Comparison of ENCODE assay signal across 21 cellular contexts in genomic region chr2:238431431-238431830, GRCh38. TPM values are rescaled to one million over a fixed set of nuclear protein-coding genes. Genes with fewer than 3 reads are reported as not detected.
A peak's percentile ranks its signal among the peaks of the same experiment; 100 is the strongest.
DNase-seq lines count a peak whose midpoint lies in the region; ATAC-seq and TF ChIP-seq lines count a peak whose summit lies in the region.
"Had no signal": no experiment of that assay in that cellular context is flagged by ENCODE, and none has a peak within 500 bp of the region (broad histone marks: within the 10 kb centered on the region; RNA-seq: fewer than 3 reads in every experiment).

No MANE protein-coding gene starts in this region.

- H3K27ac Mint-ChIP-seq in Calu3 (ENCODE audit: unreplicated experiment): peak overlapping the region; percentile 92
- H3K27ac Mint-ChIP-seq in endodermal cell: peak overlapping the region; percentile 11
- peak overlapping the region in 8 of 10 donors; percentile 20 to 89 (median 62) for H3K27ac Mint-ChIP-seq in naive thymus-derived CD8-positive, alpha-beta T cell
- no peak overlapping the region for H3K27ac Mint-ChIP-seq in chondrocyte (ENCODE audit: unreplicated experiment)
- H3K27ac Mint-ChIP-seq: activated CD4-positive, alpha-beta T cell treated with anti-CD3 and anti-CD28 coated beads for 36 hours; activated naive CD8-positive, alpha-beta T cell treated with anti-CD3 and anti-CD28 coated beads, Interleukin-2, amount 10 ng/mL, durations not matched to agents 7 days and 5 days had no signal

- DNase-seq in AG10803 (ENCODE audit: low read depth) (peak; percentile 36), Calu3 (no peak), endodermal cell (no peak), breast epithelium (ENCODE audit: low spot score in 2 of 2) (no peak), NCI-H187 treated with DMSO at 0.1 percent for 48 hours (lab: John Stamatoyannopoulos, UW) (no peak), chondrocyte (ENCODE audit: low spot score) (no peak)
- DNase-seq in naive thymus-derived CD8-positive, alpha-beta T cell: no peak
- DNase-seq: activated CD4-positive, alpha-beta T cell treated with anti-CD3 and anti-CD28 coated beads for 36 hours; activated naive CD8-positive, alpha-beta T cell treated with anti-CD3 and anti-CD28 coated beads, Interleukin-2, amount 10 ng/mL, durations not matched to agents 7 days and 5 days; C1 segment of cervical spinal cord; DMS153; effector CD4-positive, alpha-beta T cell; NCI-H1048; NCI-H187; NCI-H526; nucleus accumbens; small intestine; T-helper 1 cell had no signal

- POLR2A ChIA-PET in naive thymus-derived CD8-positive, alpha-beta T cell (lab: Charles Lee): interaction anchor here (0.7 to 0.8 kb wide), 2 partner anchors 8 to 22 kb away, joined by 3 read pairs; no protein-coding TSS in a partner anchor

- CTCF ChIA-PET in Calu3 (lab: Charles Lee): no interaction called here

- no peaks in the 10 kb centered on the region for H3K4me1 ChIP-seq in endodermal cell (ENCODE audit: control insufficient read depth, insufficient read depth, low read length)
- H3K4me1 ChIP-seq in breast epithelium: no peaks in the 10 kb centered on the region

- H3K27ac ChIP-seq in endodermal cell (ENCODE audit: low read depth, low read length): no peak overlapping the region
- H3K27ac ChIP-seq in breast epithelium: no peak overlapping the region
- H3K27ac ChIP-seq: SJSA1, suprapubic skin had no signal

- H3K27me3 Mint-ChIP-seq in Calu3 (ENCODE audit: unreplicated experiment) (no peaks in the 10 kb centered on the region), endodermal cell (ENCODE audit: insufficient read depth) (no peaks in the 10 kb centered on the region), chondrocyte (ENCODE audit: low read depth) (no peaks in the 10 kb centered on the region)
- no peaks in the 10 kb centered on the region for H3K27me3 Mint-ChIP-seq in naive thymus-derived CD8-positive, alpha-beta T cell
- H3K27me3 Mint-ChIP-seq: activated CD4-positive, alpha-beta T cell treated with anti-CD3 and anti-CD28 coated beads for 36 hours; activated naive CD8-positive, alpha-beta T cell treated with anti-CD3 and anti-CD28 coated beads, Interleukin-2, amount 10 ng/mL, durations not matched to agents 7 days and 5 days had no signal

- H3K4me3 ChIP-seq in AG10803 (ENCODE audit: low read length): no peak overlapping the region
- peak overlapping the region; percentile 48 for H3K4me3 ChIP-seq in endodermal cell (ENCODE audit: low read length)
- no peak overlapping the region for H3K4me3 ChIP-seq in breast epithelium
- H3K4me3 ChIP-seq: SJSA1, suprapubic skin had no signal

- H3K4me3 Mint-ChIP-seq in Calu3 (ENCODE audit: low read depth, unreplicated experiment) (peak overlapping the region; percentile 78), endodermal cell (no peak overlapping the region), chondrocyte (ENCODE audit: unreplicated experiment) (no peak overlapping the region)
- peak overlapping the region in 3 of 10 donors; percentile 15 to 33 (median 22) for H3K4me3 Mint-ChIP-seq in naive thymus-derived CD8-positive, alpha-beta T cell
- H3K4me3 Mint-ChIP-seq: activated CD4-positive, alpha-beta T cell treated with anti-CD3 and anti-CD28 coated beads for 36 hours; activated naive CD8-positive, alpha-beta T cell treated with anti-CD3 and anti-CD28 coated beads, Interleukin-2, amount 10 ng/mL, durations not matched to agents 7 days and 5 days had no signal

- no peak for TF ChIP-seq CTCF in AG10803 (conservative IDR thresholded peaks at IDR 0.05; ENCODE audit: low read length)
- no peak for TF ChIP-seq CTCF in Calu3 (IDR thresholded peaks at IDR 0.05; ENCODE audit: unreplicated experiment)
- no peak for TF ChIP-seq CTCF in endodermal cell (conservative IDR thresholded peaks at IDR 0.05)
- no peak for TF ChIP-seq CTCF in breast epithelium (IDR thresholded peaks at IDR 0.05)
- TF ChIP-seq CTCF in chondrocyte (IDR thresholded peaks at IDR 0.05): no peak

- H3K36me3 Mint-ChIP-seq in Calu3 (ENCODE audit: insufficient read depth, unreplicated experiment): peaks cover 94% of the 10 kb centered on the region
- peaks cover 56% of the 10 kb centered on the region for H3K36me3 Mint-ChIP-seq in endodermal cell (ENCODE audit: low read depth)
- H3K36me3 Mint-ChIP-seq in naive thymus-derived CD8-positive, alpha-beta T cell: peaks cover 6 to 59% (median 22%) of the 10 kb centered on the region in 3 donors
- peaks cover 17% of the 10 kb centered on the region for H3K36me3 Mint-ChIP-seq in chondrocyte (ENCODE audit: low read depth)

- H3K9ac ChIP-seq in endodermal cell (ENCODE audit: extremely low read depth, low read length, poor library complexity, severe bottlenecking): no peak overlapping the region

- WGBS in endodermal cell (ENCODE audit: insufficient coverage in 1 of 2, insufficient read length in 1 of 2), 2 experiments: 100% methylated on average over 1 of the region's 1 CpG; no CpG with 5 or more reads in 1 of the 2 experiments

- no TSS peak for BruUV-seq in Calu3 (replicated peaks; lab: Mats Ljungman, UMichigan)

- H3K27me3 ChIP-seq in endodermal cell (ENCODE audit: control insufficient read depth, insufficient read depth, low read length, poor library complexity, severe bottlenecking) (no peaks in the 10 kb centered on the region), breast epithelium (no peaks in the 10 kb centered on the region)
- H3K27me3 ChIP-seq: SJSA1, suprapubic skin had no signal

- intact Hi-C loops in Calu3 (cut with micrococcal nuclease; ENCODE audit: unreplicated experiment) (loop anchor here (5.0 kb wide), 1 partner anchor 54 kb away; no protein-coding TSS in a partner anchor), breast epithelium (cut with DNase I; ENCODE audit: low total_unique reads) (no loop called here)

- no peak for TF ChIP-seq POLR2A in breast epithelium (IDR thresholded peaks at IDR 0.05)

- no peak for ATAC-seq in naive thymus-derived CD8-positive, alpha-beta T cell
- ATAC-seq: activated CD4-positive, alpha-beta T cell treated with anti-CD3 and anti-CD28 coated beads for 36 hours; HepG2 had no signal

- H3K9me3 Mint-ChIP-seq in Calu3 (ENCODE audit: low read depth, unreplicated experiment) (no peaks in the 10 kb centered on the region), endodermal cell (peaks cover 6% of the 10 kb centered on the region), chondrocyte (ENCODE audit: low read depth) (peaks cover 9% of the 10 kb centered on the region)
- H3K9me3 Mint-ChIP-seq in naive thymus-derived CD8-positive, alpha-beta T cell: no peaks in the 10 kb centered on the region
- H3K9me3 Mint-ChIP-seq: activated naive CD8-positive, alpha-beta T cell treated with anti-CD3 and anti-CD28 coated beads, Interleukin-2, amount 10 ng/mL, durations not matched to agents 7 days and 5 days had no signal

- H3K36me3 ChIP-seq in endodermal cell (ENCODE audit: control insufficient read depth, insufficient read depth, low read length) (peaks cover 53% of the 10 kb centered on the region), breast epithelium (no peaks in the 10 kb centered on the region)

- peaks cover 16% of the 10 kb centered on the region for H3K9me3 ChIP-seq in endodermal cell (ENCODE audit: control insufficient read depth, low read length)
- H3K9me3 ChIP-seq in breast epithelium: peaks cover 0 to 8% of the 10 kb centered on the region in 2 donors
- H3K9me3 ChIP-seq: SJSA1, suprapubic skin had no signal

- H3K4me1 Mint-ChIP-seq in Calu3 (ENCODE audit: low read depth, unreplicated experiment) (peaks cover 52% of the 10 kb centered on the region), endodermal cell (peaks cover 12% of the 10 kb centered on the region), chondrocyte (ENCODE audit: low read depth) (peaks cover 47% of the 10 kb centered on the region)
- H3K4me1 Mint-ChIP-seq in naive thymus-derived CD8-positive, alpha-beta T cell: peaks cover 36 to 84% (median 72%) of the 10 kb centered on the region in 4 donors

RNA-seq across cellular contexts. Expression of gene ASB1, which starts 4.7 kb away (rescaled TPM):
- total RNA-seq in Calu3 (2022) (64.2 and 71.6 TPM in 2 replicates), endodermal cell (10 to 100 TPM; 39.0 to 39.6 TPM), breast epithelium (10 to 100 TPM; 11.2 to 18.7 (median 18.4) TPM), chondrocyte (31.0 to 37.9 TPM (median 34.5 TPM) in 3 replicates)
- polyA plus RNA-seq in endodermal cell (2013, experiment 1 of 2): 23.2 TPM
- 22.2 TPM for polyA plus RNA-seq in endodermal cell (2013, experiment 2 of 2)
- total RNA-seq in naive thymus-derived CD8-positive, alpha-beta T cell: 10 to 100 TPM; 53.3 TPM
- 10 to 100 TPM; 23.3 to 35.7 (median 26.1) TPM for polyA plus RNA-seq in naive thymus-derived CD8-positive, alpha-beta T cell
